15 cellular contexts compared by ENCODE assay signal in the genomic region with DNA sequence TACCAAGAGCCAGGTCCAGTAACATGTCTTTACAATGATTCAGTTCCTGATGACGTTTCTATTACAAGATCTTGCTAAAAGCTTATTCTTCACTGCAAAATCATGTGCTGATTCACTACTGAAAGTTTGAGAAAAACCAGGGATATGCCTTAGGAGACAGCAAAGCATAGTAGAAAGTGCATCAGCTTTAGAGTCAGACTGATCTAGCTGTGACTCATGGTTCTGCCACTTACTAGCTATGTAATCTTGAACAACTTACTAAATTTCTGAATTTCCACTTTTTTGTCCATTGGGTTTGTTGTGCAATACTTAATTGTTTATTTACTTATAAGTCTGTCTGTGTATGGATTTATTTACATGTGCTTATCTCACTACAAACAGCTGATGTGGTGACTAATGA.
DNase-seq lines count a peak whose midpoint lies in the region; ATAC-seq lines count a peak whose summit lies in the region.
"Had no signal": no experiment of that assay in that cellular context is flagged by ENCODE, and none has a peak within 500 bp of the region (broad histone marks: within the 10 kb centered on the region; RNA-seq: fewer than 3 reads in every experiment).

No MANE protein-coding gene starts in this region.

- peak overlapping the region; percentile 37 for H3K27ac ChIP-seq in epithelial cell of prostate
- H3K27ac ChIP-seq: esophagus muscularis mucosa had no signal

- ATAC-seq in HG03039 (IDR thresholded peaks at IDR 0.05; ENCODE audit: unreplicated experiment): no peak
- ATAC-seq: left lobe of liver, WTC11 had no signal

- DNase-seq in EH (ENCODE audit: low read depth): peak; percentile 92
- peak; percentile 35 for DNase-seq in RPMI7951 (ENCODE audit: low read depth)
- peak; percentile 16 for DNase-seq in epithelial cell of prostate (ENCODE audit: low read depth, low spot score)
- peak; percentile 97 for DNase-seq in non-pigmented ciliary epithelial cell (ENCODE audit: low read depth)
- no peak for DNase-seq in anterior cingulate cortex (lab: John Stamatoyannopoulos, UW)
- no peak for DNase-seq in head of caudate nucleus
- no peak for DNase-seq in effector CD8-positive, alpha-beta T cell (lab: John Stamatoyannopoulos, UW)
- DNase-seq: aorta, Calu3, H9, NCI-H446 treated with DMSO at 0.1 percent for 48 hours had no signal

- intact Hi-C loops in head of caudate nucleus (cut with DNase I): no loop called here

Comparison
In these comparisons a context has a peak if more than half of its experiments do, and no peak if none do; other contexts are left out.
1. DNase-seq: peak in EH (single experiment), RPMI7951 (single experiment), epithelial cell of prostate (single experiment) and non-pigmented ciliary epithelial cell (single experiment); none in anterior cingulate cortex (0 of 58), head of caudate nucleus (0 of 42) and effector CD8-positive, alpha-beta T cell (single experiment).